Comparison of ENCODE assay signal across 8 cellular contexts in genomic region chr17:31524926-31525800, GRCh38.
A peak's percentile ranks its signal among the peaks of the same experiment; 100 is the strongest.
DNase-seq lines count a peak whose midpoint lies in the region; ATAC-seq and TF ChIP-seq lines count a peak whose summit lies in the region.

No MANE protein-coding gene starts in this region.

- H3K27me3 ChIP-seq in Panc1 (ENCODE audit: control insufficient read depth, insufficient read depth, low read length): no peaks in the 10 kb centered on the region

- H3K4me1 ChIP-seq in Panc1 (ENCODE audit: control insufficient read depth, insufficient read depth, low read length): no peaks in the 10 kb centered on the region

- H3K4me1 Mint-ChIP-seq in natural killer cell: no peaks in the 10 kb centered on the region

- H3K27ac ChIP-seq in Panc1 (ENCODE audit: low read length): no peak overlapping the region

- intact Hi-C loops in Panc1 (cut with micrococcal nuclease; ENCODE audit: unreplicated experiment): loop anchor here (2.0 to 5.0 kb wide), 2 partner anchors 88 to 138 kb away; no protein-coding TSS in a partner anchor
- intact Hi-C loops in natural killer cell (cut with micrococcal nuclease): loop anchor here (1.0 to 5.0 kb wide), 3 partner anchors 38 to 136 kb away; no protein-coding TSS in a partner anchor

- H3K36me3 Mint-ChIP-seq in natural killer cell: no peaks in the 10 kb centered on the region

- H3K4me3 Mint-ChIP-seq in natural killer cell: no peak overlapping the region

- ATAC-seq in HG03439 (IDR thresholded peaks at IDR 0.05; ENCODE audit: unreplicated experiment) (peak; percentile 46), Panc1 (peak; percentile 92), esophagus mucosa (peak; percentile 87), natural killer cell (peak; percentile 77 to 87 (median 80)), GM21515 (IDR thresholded peaks at IDR 0.05; ENCODE audit: unreplicated experiment) (no peak)

- POLR2A ChIA-PET in Panc1 (lab: Charles Lee): no interaction called here

- no peaks in the 10 kb centered on the region for H3K9me3 Mint-ChIP-seq in natural killer cell

- DNase-seq in Caki2 (ENCODE audit: low read depth) (peak; percentile 40), Panc1 (ENCODE audit: low read depth, low spot score) (no peak), activated T-cell treated with anti-CD3 and anti-CD28 coated beads for 48 hours (ENCODE audit: low read depth) (peak; percentile 76), natural killer cell (peak; percentile 90)
- peak; percentile 56 to 68 for DNase-seq in stimulated activated CD8-positive, alpha-beta memory T cell treated with anti-CD3 and anti-CD28 coated beads, Interleukin-7, amount 100 ng/mL, for 48 hours (ENCODE audit: extremely low read depth in 1 of 2, low read depth in 1 of 2)

- H3K27me3 Mint-ChIP-seq in natural killer cell (ENCODE audit: low read depth in 2 of 2): no peaks in the 10 kb centered on the region

- peak; percentile 94 for TF ChIP-seq CTCF in Panc1 (IDR thresholded peaks at IDR 0.05)
- peak; percentile 97 for TF ChIP-seq CTCF in natural killer cell (IDR thresholded peaks at IDR 0.05)

- in situ Hi-C loops in Caki2 (cut with HindIII; ENCODE audit: low pct_unique_long_range_greater_than_20kb, low sequenced_read_pairs): no loop called here
- in situ Hi-C loops in Panc1 (cut with HindIII; ENCODE audit: low pct_unique_long_range_greater_than_20kb, low sequenced_read_pairs): no loop called here

- H3K4me3 ChIP-seq in Panc1 (ENCODE audit: low read depth in 2 of 2, low read length in 2 of 2): no peak overlapping the region

- no TSS peak for BruUV-seq in Panc1 (replicated peaks; lab: Mats Ljungman, UMichigan)

- H3K9me3 ChIP-seq in Panc1 (ENCODE audit: control insufficient read depth, insufficient read depth, low read depth, low read length): no peaks in the 10 kb centered on the region

- peak overlapping the region; percentile 29 to 42 for H3K27ac Mint-ChIP-seq in natural killer cell

- CTCF ChIA-PET in Panc1 (lab: Charles Lee): interaction anchor here (0.7 to 1.5 kb wide), 3 partner anchors 10 to 85 kb away, joined by 3 to 5 read pairs (median 3); no protein-coding TSS in a partner anchor

- H3K36me3 ChIP-seq in Panc1 (ENCODE audit: control insufficient read depth, insufficient read depth, low read length): no peaks in the 10 kb centered on the region
